1 cellular context compared by ENCODE assay signal in genomic region chr5:77087484-77088291, GRCh38.
TF ChIP-seq lines count a peak whose summit lies in the region.

No MANE protein-coding gene starts in this region.

TF ChIP-seq in HepG2, 621 proteins besides CTCF, POLR2A, EP300 and RAD21 (continued from another document):
- TF ChIP-seq ZNF414 (CRISPR knock-in tag; IDR thresholded peaks at IDR 0.05) (no peak), CSRNP2 (CRISPR knock-in tag; conservative IDR thresholded peaks at IDR 0.05; ENCODE audit: low read depth) (no peak), NFE2L2 (IDR thresholded peaks at IDR 0.05; ENCODE audit: low read length) (no peak), ZSCAN31 (CRISPR knock-in tag; IDR thresholded peaks at IDR 0.05; ENCODE audit: low read depth) (no peak; the same call in 1 of the 2 replicates), TEAD3 (CRISPR knock-in tag; optimal IDR thresholded peaks at IDR 0.05; ENCODE audit: borderline replicate concordance) (peak; percentile 15), LCORL (IDR thresholded peaks at IDR 0.05) (no peak), LCORL (CRISPR knock-in tag; IDR thresholded peaks at IDR 0.05) (0 out of 2 replicates have a peak, but pooled peaks have one; percentile 12), TBX2 (CRISPR knock-in tag; IDR thresholded peaks at IDR 0.05; ENCODE audit: borderline replicate concordance) (0 out of 2 replicates have a peak, but pooled peaks have one; percentile 3), ZNF703 (CRISPR knock-in tag; IDR thresholded peaks at IDR 0.05; ENCODE audit: borderline replicate concordance) (no peak), POLR2AphosphoS5 (IDR thresholded peaks at IDR 0.05; ENCODE audit: low read depth, low read length) (no peak), ZBTB34 (CRISPR knock-in tag; IDR thresholded peaks at IDR 0.05) (peak; percentile 95), ZNF501 (CRISPR knock-in tag; IDR thresholded peaks at IDR 0.05) (0 out of 2 replicates have a peak, but pooled peaks have one; percentile 5), BRCA1 (CRISPR knock-in tag; IDR thresholded peaks at IDR 0.05) (no peak), ZKSCAN1 (IDR thresholded peaks at IDR 0.05; ENCODE audit: low read length) (no peak), BCL6 (CRISPR knock-in tag; IDR thresholded peaks at IDR 0.05) (peak; percentile 32; the same call in 1 of the 2 replicates), SRF (IDR thresholded peaks at IDR 0.05; ENCODE audit: low read depth, low read length) (no peak), FOXA3 (CRISPR knock-in tag; IDR thresholded peaks at IDR 0.05) (0 out of 2 replicates have a peak, but pooled peaks have one; percentile 3), KDM1A (CRISPR knock-in tag; IDR thresholded peaks at IDR 0.05) (no peak), PAXIP1 (CRISPR knock-in tag; conservative IDR thresholded peaks at IDR 0.05) (peak; percentile 11; the same call in 1 of the 2 replicates), PATZ1 (CRISPR knock-in tag; IDR thresholded peaks at IDR 0.05) (0 out of 2 replicates have a peak, but pooled peaks have one; percentile 10), ZSCAN5A (CRISPR knock-in tag; IDR thresholded peaks at IDR 0.05; ENCODE audit: borderline replicate concordance) (peak; percentile 69; the same call in 1 of the 2 replicates), ZBTB37 (CRISPR knock-in tag; IDR thresholded peaks at IDR 0.05) (peak; percentile 91), IKZF5 (CRISPR knock-in tag; IDR thresholded peaks at IDR 0.05) (0 out of 2 replicates have a peak, but pooled peaks have one; percentile 9), ZNF691 (CRISPR knock-in tag; IDR thresholded peaks at IDR 0.05; ENCODE audit: borderline replicate concordance, low read depth) (no peak), HDAC2 (CRISPR knock-in tag; IDR thresholded peaks at IDR 0.05) (no peak), HOXA9 (CRISPR knock-in tag; IDR thresholded peaks at IDR 0.05; ENCODE audit: borderline replicate concordance) (no peak), NAIF1 (CRISPR knock-in tag; IDR thresholded peaks at IDR 0.05; ENCODE audit: borderline replicate concordance) (no peak), RNF2 (conservative IDR thresholded peaks at IDR 0.05; ENCODE audit: low read depth) (no peak), PHF8 (CRISPR knock-in tag; IDR thresholded peaks at IDR 0.05) (no peak), CREB3 (CRISPR knock-in tag; IDR thresholded peaks at IDR 0.05) (no peak), ZEB1 (IDR thresholded peaks at IDR 0.05; ENCODE audit: insufficient replicate concordance, low read depth) (peak; percentile 26), NCOR1 (IDR thresholded peaks at IDR 0.05; ENCODE audit: borderline replicate concordance, low read length) (no peak), ZNF362 (CRISPR knock-in tag; IDR thresholded peaks at IDR 0.05; ENCODE audit: borderline replicate concordance) (no peak), ZBED4 (CRISPR knock-in tag; IDR thresholded peaks at IDR 0.05; ENCODE audit: borderline replicate concordance) (no peak), ZNF792 (CRISPR knock-in tag; IDR thresholded peaks at IDR 0.05) (peak; percentile 10; the same call in 1 of the 2 replicates), GABPA (IDR thresholded peaks at IDR 0.05; ENCODE audit: low read depth, low read length) (no peak), GABPA (CRISPR knock-in tag; IDR thresholded peaks at IDR 0.05; ENCODE audit: low read depth) (no peak)
